11 cellular contexts compared by ENCODE assay signal in genomic region chr6:106194949-106195919, GRCh38.
A peak's percentile ranks its signal among the peaks of the same experiment; 100 is the strongest.
DNase-seq lines count a peak whose midpoint lies in the region; ATAC-seq and TF ChIP-seq lines count a peak whose summit lies in the region.
"Had no signal": no experiment of that assay in that cellular context is flagged by ENCODE, and none has a peak within 500 bp of the region (broad histone marks: within the 10 kb centered on the region; RNA-seq: fewer than 3 reads in every experiment).

No MANE protein-coding gene starts in this region.

- TF ChIP-seq CTCF in AG09309 (IDR thresholded peaks at IDR 0.05; ENCODE audit: control insufficient read depth, insufficient read depth, low read depth, low read length, missing control alignments) (no peak), fibroblast of lung (conservative IDR thresholded peaks at IDR 0.05 in 1 of 2, IDR thresholded peaks at IDR 0.05 in 1 of 2; ENCODE audit: low read depth in 1 of 2, low read length in 2 of 2) (no peak), prostate gland (IDR thresholded peaks at IDR 0.05) (no peak), suprapubic skin (IDR thresholded peaks at IDR 0.05) (no peak)

- in situ Hi-C loops in SK-MEL-5 (cut with HindIII; ENCODE audit: low pct_unique_long_range_greater_than_20kb, low sequenced_read_pairs), result no loop called here

- no peaks in the 10 kb centered on the region for H3K9me3 ChIP-seq in fibroblast of lung (ENCODE audit: control insufficient read depth, insufficient read depth, low read depth, low read length)
- no peaks in the 10 kb centered on the region for H3K9me3 ChIP-seq in prostate gland
- no peaks in the 10 kb centered on the region for H3K9me3 ChIP-seq in suprapubic skin
- H3K9me3 ChIP-seq: heart left ventricle had no signal

- H3K79me2 ChIP-seq in fibroblast of lung (ENCODE audit: control insufficient read depth, insufficient read depth, low read length), result no peaks in the 10 kb centered on the region

- H3K4me2 ChIP-seq in fibroblast of lung (ENCODE audit: extremely low read depth, insufficient read depth, low read length), result no peak overlapping the region

- no peak overlapping the region for H2AFZ ChIP-seq in fibroblast of lung (ENCODE audit: low read length)

- H3K4me3 ChIP-seq in AG09309 (ENCODE audit: control insufficient read depth, low read depth, low read length), result no peak overlapping the region
- H3K4me3 ChIP-seq in fibroblast of lung (replicated peaks in 1 of 4; ENCODE audit: control extremely low read depth in 1 of 4, insufficient read depth in 1 of 4, low read depth in 3 of 4, low read length in 4 of 4), result no peak overlapping the region
- no peak overlapping the region for H3K4me3 ChIP-seq in prostate gland
- no peak overlapping the region for H3K4me3 ChIP-seq in suprapubic skin
- H3K4me3 ChIP-seq: heart left ventricle had no signal

- ATAC-seq in GM21515 (IDR thresholded peaks at IDR 0.05; ENCODE audit: unreplicated experiment), result peak; percentile 53
- ATAC-seq: heart left ventricle had no signal

- H3K4me1 ChIP-seq in fibroblast of lung (ENCODE audit: control insufficient read depth, extremely low read depth, insufficient read depth, low read length) (peaks cover 6% of the 10 kb centered on the region), prostate gland (replicated peaks) (no peaks in the 10 kb centered on the region), suprapubic skin (no peaks in the 10 kb centered on the region)

- no peaks in the 10 kb centered on the region for H3K27me3 ChIP-seq in fibroblast of lung (ENCODE audit: control insufficient read depth, insufficient read depth, low read length)
- H3K27me3 ChIP-seq in prostate gland (replicated peaks; ENCODE audit: insufficient read depth), result no peaks in the 10 kb centered on the region
- H3K27me3 ChIP-seq in suprapubic skin, result no peaks in the 10 kb centered on the region
- H3K27me3 ChIP-seq: heart left ventricle had no signal

- H3K27ac ChIP-seq in fibroblast of lung (ENCODE audit: insufficient read depth, low read length) (no peak overlapping the region), prostate gland (no peak overlapping the region), suprapubic skin (no peak overlapping the region)

- intact Hi-C loops in prostate gland (cut with DNase I), result no loop called here

- no peak overlapping the region for H3K9ac ChIP-seq in fibroblast of lung (ENCODE audit: insufficient read depth, low read length)

- H3K36me3 ChIP-seq in fibroblast of lung (ENCODE audit: control insufficient read depth, insufficient read depth, low read length) (no peaks in the 10 kb centered on the region), prostate gland (no peaks in the 10 kb centered on the region), suprapubic skin (no peaks in the 10 kb centered on the region)

- TF ChIP-seq POLR2A in prostate gland (IDR thresholded peaks at IDR 0.05), result no peak
- TF ChIP-seq POLR2A in suprapubic skin (IDR thresholded peaks at IDR 0.05), result no peak

- TF ChIP-seq EP300 in suprapubic skin (IDR thresholded peaks at IDR 0.05), result no peak

- 87% methylated on average over 7 of the region's 7 CpGs for WGBS in prostate gland
- WGBS in suprapubic skin, result 84% methylated on average over 7 of the region's 7 CpGs

- peak; percentile 17 for DNase-seq in AG09309 (ENCODE audit: low read depth)
- peak; percentile 36 for DNase-seq in SK-MEL-5 (ENCODE audit: low read depth, low spot score)
- DNase-seq in fibroblast of lung (ENCODE audit: low read depth in 2 of 2), result peak; percentile 74 to 77
- DNase-seq in stimulated activated CD4-positive, alpha-beta T cell treated with anti-CD3 and anti-CD28 coated beads, Interleukin-2, amount 100 ng/mL, for 24 hours, result no peak
- no peak for DNase-seq in prostate gland (ENCODE audit: low spot score)
- no peak for DNase-seq in HuH-7 (ENCODE audit: low spot score)
- DNase-seq in suprapubic skin (ENCODE audit: low spot score in 2 of 2), result no peak
- DNase-seq: DMS53, heart left ventricle, NCI-H2227 treated with DMSO at 0.1 percent for 48 hours had no signal

- no peaks in the 10 kb centered on the region for H4K20me1 ChIP-seq in fibroblast of lung (ENCODE audit: control insufficient read depth, extremely low read depth, insufficient read depth, low read length)

Comparison
In these comparisons a context has a peak if more than half of its experiments do, and no peak if none do; other contexts are left out.
1. DNase-seq: peak in AG09309 (single experiment), SK-MEL-5 (single experiment) and fibroblast of lung (2 of 2); none in stimulated activated CD4-positive, alpha-beta T cell treated with anti-CD3 and anti-CD28 coated beads, Interleukin-2, amount 100 ng/mL, for 24 hours (0 of 2), prostate gland (single experiment), HuH-7 (single experiment) and suprapubic skin (0 of 2).